In genomic region chr2:136994793-136995192, GRCh38 we compare ENCODE assay signal across 36 cellular contexts.
"Had no signal": no experiment of that assay in that cellular context is flagged by ENCODE, and none has a peak within 500 bp of the region (broad histone marks: within the 10 kb centered on the region; RNA-seq: fewer than 3 reads in every experiment).

No MANE protein-coding gene starts in this region.

- H3K36me3 ChIP-seq: MG63 had no signal

- H3K4me2 ChIP-seq: KMS-11 had no signal

- H3K27ac ChIP-seq: KMS-11 had no signal

- H3K9ac ChIP-seq: KMS-11 had no signal

- H3K9me3 ChIP-seq: MG63 had no signal

- H3K27me3 ChIP-seq: MG63 had no signal

- H3K4me3 ChIP-seq: MG63 had no signal

- DNase-seq: Karpas-422, Kasumi-1, MG63, MM.1S, MV-4-11, NCI-H1048, NCI-H1092, NCI-H1092 treated with DMSO at 0.1 percent for 48 hours, NCI-H1105 treated with DMSO at 0.1 percent for 48 hours, NCI-H1417, NCI-H1417 treated with DMSO at 0.1 percent for 48 hours, NCI-H1436, NCI-H1436 treated with DMSO at 0.1 percent for 48 hours, NCI-H146, NCI-H1694, NCI-H1694 treated with DMSO at 0.1 percent for 48 hours, NCI-H187, NCI-H187 treated with DMSO at 0.1 percent for 48 hours, NCI-H1930, NCI-H2029, NCI-H2029 treated with DMSO at 0.1 percent for 48 hours, NCI-H2081, NCI-H2081 treated with DMSO at 0.1 percent for 48 hours, NCI-H2107, NCI-H2171, NCI-H2171 treated with DMSO at 0.1 percent for 48 hours, NCI-H2227 treated with DMSO at 0.1 percent for 48 hours, NCI-H226, NCI-H345, NCI-H446, NCI-H446 treated with DMSO at 0.1 percent for 48 hours, NCI-H510A, NCI-H510A treated with DMSO at 0.1 percent for 48 hours, NCI-H524, NCI-H524 treated with DMSO at 0.1 percent for 48 hours had no signal
